Comparison of ENCODE assay signal across 33 cellular contexts in genomic region chr2:160908157-160908556, GRCh38.
"Had no signal": no experiment of that assay in that cellular context is flagged by ENCODE, and none has a peak within 500 bp of the region (broad histone marks: within the 10 kb centered on the region; RNA-seq: fewer than 3 reads in every experiment).

No MANE protein-coding gene starts in this region.

- H3K4me1 Mint-ChIP-seq: activated CD4-positive, alpha-beta T cell treated with anti-CD3 and anti-CD28 coated beads for 36 hours; activated CD8-positive, alpha-beta memory T cell treated with anti-CD3 and anti-CD28 coated beads, Interleukin-2, amount 10 ng/mL, durations not matched to agents 7 days and 5 days; activated naive CD4-positive, alpha-beta T cell treated with anti-CD3 and anti-CD28 coated beads, Interleukin-2, amount 10 ng/mL, durations not matched to agents 7 days and 5 days; activated naive CD8-positive, alpha-beta T cell treated with anti-CD3 and anti-CD28 coated beads, Interleukin-2, amount 10 ng/mL, durations not matched to agents 7 days and 5 days; T-helper 17 cell had no signal

- H3K27me3 Mint-ChIP-seq: activated CD4-positive, alpha-beta T cell treated with anti-CD3 and anti-CD28 coated beads for 36 hours; activated naive CD4-positive, alpha-beta T cell treated with anti-CD3 and anti-CD28 coated beads, Interleukin-2, amount 10 ng/mL, durations not matched to agents 7 days and 5 days had no signal

- H3K4me3 ChIP-seq: ascending aorta, esophagus squamous epithelium had no signal

- H3K36me3 Mint-ChIP-seq: activated CD4-positive, alpha-beta memory T cell treated with anti-CD3 and anti-CD28 coated beads for 36 hours; activated CD8-positive, alpha-beta memory T cell treated with anti-CD3 and anti-CD28 coated beads, Interleukin-2, amount 10 ng/mL, durations not matched to agents 7 days and 5 days; activated naive CD4-positive, alpha-beta T cell treated with anti-CD3 and anti-CD28 coated beads, Interleukin-2, amount 10 ng/mL, durations not matched to agents 7 days and 5 days; activated naive CD4-positive, alpha-beta T cell treated with anti-CD3 and anti-CD28 coated beads, Interleukin-2, amount 50 U/mL, for 72 hours; activated naive CD8-positive, alpha-beta T cell treated with anti-CD3 and anti-CD28 coated beads, Interleukin-2, amount 10 ng/mL, durations not matched to agents 7 days and 5 days; brain had no signal

- H3K27me3 ChIP-seq: ascending aorta, esophagus squamous epithelium had no signal

- H3K9me3 ChIP-seq: ascending aorta, esophagus squamous epithelium had no signal

- H3K27ac Mint-ChIP-seq: activated CD4-positive, alpha-beta memory T cell treated with anti-CD3 and anti-CD28 coated beads for 36 hours; activated CD4-positive, alpha-beta T cell treated with anti-CD3 and anti-CD28 coated beads for 36 hours; activated CD4-positive, alpha-beta T cell treated with anti-CD3 and anti-CD28 coated beads, Interleukin-2, amount 10 ng/mL, durations not matched to agents 24 days and 14 days; activated CD8-positive, alpha-beta memory T cell treated with anti-CD3 and anti-CD28 coated beads, Interleukin-2, amount 10 ng/mL, durations not matched to agents 7 days and 5 days; activated CD8-positive, alpha-beta T cell treated with anti-CD3 and anti-CD28 coated beads, Interleukin-2, amount 10 ng/mL, durations not matched to agents 7 days and 5 days; activated naive CD4-positive, alpha-beta T cell treated with anti-CD3 and anti-CD28 coated beads, Interleukin-2, amount 10 ng/mL, durations not matched to agents 7 days and 5 days; activated naive CD4-positive, alpha-beta T cell treated with anti-CD3 and anti-CD28 coated beads, Interleukin-2, amount 50 U/mL, for 72 hours; activated naive CD8-positive, alpha-beta T cell treated with anti-CD3 and anti-CD28 coated beads, Interleukin-2, amount 10 ng/mL, durations not matched to agents 7 days and 5 days; activated T-helper 1 cell treated with anti-CD3 and anti-CD28 coated beads, Interleukin-12 subunit alpha, Interleukin-12 subunit beta, Interleukin-2, Interleukin-4 antibody, amounts not matched to agents 30 ng/mL and 10 ng/mL and 1 ng/mL, durations not matched to agents 14 hours and 24 hours and 36 hours; activated T-helper 2 cell treated with anti-CD3 and anti-CD28 coated beads, Interferon-gamma antibody, Interleukin-2, Interleukin-4, amounts not matched to agents 10 μg/mL and 5 μg/mL and 100 μg/mL, durations not matched to agents 14 hours and 24 hours and 36 hours; effector memory CD8-positive, alpha-beta T cell; T-helper 17 cell; T-helper 2 cell treated with Interferon-gamma antibody and Interleukin-4, amounts not matched to agents 5 μg/mL and 100 μg/mL, for 36 hours had no signal

- H3K4me3 Mint-ChIP-seq: activated CD4-positive, alpha-beta memory T cell treated with anti-CD3 and anti-CD28 coated beads for 36 hours; activated CD4-positive, alpha-beta T cell treated with anti-CD3 and anti-CD28 coated beads for 36 hours; activated CD4-positive, alpha-beta T cell treated with anti-CD3 and anti-CD28 coated beads, Interleukin-2, amount 10 ng/mL, durations not matched to agents 24 days and 14 days; activated CD8-positive, alpha-beta memory T cell treated with anti-CD3 and anti-CD28 coated beads, Interleukin-2, amount 10 ng/mL, durations not matched to agents 7 days and 5 days; activated CD8-positive, alpha-beta T cell treated with anti-CD3 and anti-CD28 coated beads, Interleukin-2, amount 10 ng/mL, durations not matched to agents 7 days and 5 days; activated naive CD4-positive, alpha-beta T cell treated with anti-CD3 and anti-CD28 coated beads, Interleukin-2, amount 10 ng/mL, durations not matched to agents 7 days and 5 days; activated naive CD8-positive, alpha-beta T cell treated with anti-CD3 and anti-CD28 coated beads, Interleukin-2, amount 10 ng/mL, durations not matched to agents 7 days and 5 days; activated T-helper 1 cell treated with anti-CD3 and anti-CD28 coated beads, Interleukin-12 subunit alpha, Interleukin-12 subunit beta, Interleukin-2, Interleukin-4 antibody, amounts not matched to agents 30 ng/mL and 10 ng/mL and 1 ng/mL, durations not matched to agents 14 hours and 24 hours and 36 hours; brain; effector memory CD8-positive, alpha-beta T cell; T-helper 17 cell; T-helper 2 cell treated with Interferon-gamma antibody and Interleukin-4, amounts not matched to agents 5 μg/mL and 100 μg/mL, for 36 hours had no signal

- FAIRE-seq: colon, frontal cortex had no signal

- H3K9me3 Mint-ChIP-seq: activated CD4-positive, alpha-beta memory T cell treated with anti-CD3 and anti-CD28 coated beads for 36 hours; activated CD4-positive, alpha-beta T cell treated with anti-CD3 and anti-CD28 coated beads, Interleukin-2, amount 10 ng/mL, durations not matched to agents 24 days and 14 days; activated naive CD4-positive, alpha-beta T cell treated with anti-CD3 and anti-CD28 coated beads, Interleukin-2, amount 10 ng/mL, durations not matched to agents 7 days and 5 days; activated naive CD4-positive, alpha-beta T cell treated with anti-CD3 and anti-CD28 coated beads, Interleukin-2, amount 50 U/mL, for 72 hours; activated naive CD8-positive, alpha-beta T cell treated with anti-CD3 and anti-CD28 coated beads, Interleukin-2, amount 10 ng/mL, durations not matched to agents 7 days and 5 days; activated T-helper 1 cell treated with anti-CD3 and anti-CD28 coated beads, Interleukin-12 subunit alpha, Interleukin-12 subunit beta, Interleukin-2, Interleukin-4 antibody, amounts not matched to agents 30 ng/mL and 10 ng/mL and 1 ng/mL, durations not matched to agents 14 hours and 24 hours and 36 hours; activated T-helper 2 cell treated with anti-CD3 and anti-CD28 coated beads, Interferon-gamma antibody, Interleukin-2, Interleukin-4, amounts not matched to agents 10 μg/mL and 5 μg/mL and 100 μg/mL, durations not matched to agents 14 hours and 24 hours and 36 hours; brain; effector memory CD8-positive, alpha-beta T cell; T-helper 2 cell treated with Interferon-gamma antibody and Interleukin-4, amounts not matched to agents 5 μg/mL and 100 μg/mL, for 36 hours had no signal

- DNase-seq: activated CD4-positive, alpha-beta memory T cell treated with anti-CD3 and anti-CD28 coated beads for 36 hours; activated CD4-positive, alpha-beta T cell treated with anti-CD3 and anti-CD28 coated beads for 36 hours; activated CD4-positive, alpha-beta T cell treated with anti-CD3 and anti-CD28 coated beads, Interleukin-2, amount 10 ng/mL, durations not matched to agents 24 days and 14 days; activated CD4-positive, CD25-positive, alpha-beta regulatory T cell; activated CD4-positive, CD25-positive, alpha-beta regulatory T cell treated with anti-CD3 and anti-CD28 coated beads, Interleukin-2, amount 50 U/mL, for 72 hours; activated CD8-positive, alpha-beta memory T cell treated with anti-CD3 and anti-CD28 coated beads, Interleukin-2, amount 10 ng/mL, durations not matched to agents 7 days and 5 days; activated CD8-positive, alpha-beta memory T cell treated with anti-CD3 and anti-CD28 coated beads, Interleukin-2, amount 50 U/mL, for 4 hours; activated CD8-positive, alpha-beta T cell treated with anti-CD3 and anti-CD28 coated beads, Interleukin-2, amount 10 ng/mL, durations not matched to agents 7 days and 5 days; activated gamma-delta T cell; activated naive CD4-positive, alpha-beta T cell; activated naive CD4-positive, alpha-beta T cell treated with anti-CD3 and anti-CD28 coated beads, Interleukin-2, amount 10 ng/mL, durations not matched to agents 7 days and 5 days; activated naive CD8-positive, alpha-beta T cell treated with anti-CD3 and anti-CD28 coated beads, Interleukin-2, amount 10 ng/mL, durations not matched to agents 7 days and 5 days; activated T-cell treated with anti-CD3 and anti-CD28 coated beads, Interleukin-2, amount 50 U/mL, for 1 hour; activated T-cell treated with anti-CD3 and anti-CD28 coated beads, Interleukin-2, amount 50 U/mL, for 48 hours; caudate nucleus; cortex of kidney; dermis blood vessel endothelial cell; effector CD4-positive, alpha-beta T cell; effector memory CD8-positive, alpha-beta T cell; esophagus squamous epithelium; head of caudate nucleus; T-helper 1 cell; T-helper 17 cell; T1000 had no signal

- H3K27ac ChIP-seq: ascending aorta, epithelial cell of prostate, esophagus squamous epithelium had no signal

- H3K36me3 ChIP-seq: ascending aorta, esophagus squamous epithelium had no signal
